In genomic region chr20:38757145-38757800, GRCh38 we compare ENCODE assay signal across 22 cellular contexts. TPM values are rescaled to one million over a fixed set of nuclear protein-coding genes. Genes with fewer than 3 reads are reported as not detected.
DNase-seq lines count a peak whose midpoint lies in the region; ATAC-seq and TF ChIP-seq lines count a peak whose summit lies in the region.
"Had no signal": no experiment of that assay in that cellular context is flagged by ENCODE, and none has a peak within 500 bp of the region (broad histone marks: within the 10 kb centered on the region; RNA-seq: fewer than 3 reads in every experiment).

No MANE protein-coding gene starts in this region.

- H3K27me3 ChIP-seq in heart left ventricle = no peaks in the 10 kb centered on the region
- no peaks in the 10 kb centered on the region for H3K27me3 ChIP-seq in osteoblast (ENCODE audit: insufficient read depth, low read length)
- H3K27me3 ChIP-seq in MG63 = no peaks in the 10 kb centered on the region
- H3K27me3 ChIP-seq: BE2C had no signal

- intact Hi-C loops in heart left ventricle (cut with DNase I) = loop anchor here in 1 of 10 donors (5.0 kb wide), 1 partner anchor 135 kb away; no protein-coding TSS in a partner anchor
- intact Hi-C loops in Right ventricle myocardium superior (cut with DNase I) = no loop called here

- no peak overlapping the region for H3K4me2 ChIP-seq in osteoblast (ENCODE audit: insufficient read depth, low read length)

- H3K4me1 ChIP-seq in heart left ventricle = peaks cover 0 to 6% (median 0%) of the 10 kb centered on the region in 12 donors
- H3K4me1 ChIP-seq in osteoblast (ENCODE audit: insufficient read depth, low read length) = no peaks in the 10 kb centered on the region
- H3K4me1 ChIP-seq: BE2C had no signal

- no peak for TF ChIP-seq POLR2A in heart left ventricle (IDR thresholded peaks at IDR 0.05)

- peak overlapping the region in 6 of 12 donors; percentile 11 to 43 (median 22) for H3K27ac ChIP-seq in heart left ventricle
- H3K27ac ChIP-seq in osteoblast (ENCODE audit: low read depth, low read length) = no peak overlapping the region
- H3K27ac ChIP-seq: 22Rv1 had no signal

- H3K4me3 ChIP-seq in heart left ventricle = no peak overlapping the region
- H3K4me3 ChIP-seq in cardiac fibroblast (replicated peaks in 1 of 2; ENCODE audit: low read depth in 2 of 2, low read length in 2 of 2) = no peak overlapping the region
- H3K4me3 ChIP-seq in osteoblast (ENCODE audit: insufficient read depth, low read length) = no peak overlapping the region
- H3K4me3 ChIP-seq in MG63 = no peak overlapping the region

- TF ChIP-seq CTCF in heart left ventricle (IDR thresholded peaks at IDR 0.05) = no peak
- no peak for TF ChIP-seq CTCF in cardiac fibroblast (IDR thresholded peaks at IDR 0.05; ENCODE audit: low read depth, low read length)
- TF ChIP-seq CTCF in osteoblast (IDR thresholded peaks at IDR 0.05; ENCODE audit: extremely low read depth, low read depth, low read length) = no peak

- H3K9me3 ChIP-seq in heart left ventricle (no peaks in the 10 kb centered on the region), osteoblast (ENCODE audit: low read depth, low read length) (no peaks in the 10 kb centered on the region), MG63 (no peaks in the 10 kb centered on the region)
- H3K9me3 ChIP-seq: BE2C had no signal

- WGBS in heart left ventricle, 4 donors = 57 to 69% (median 61%) methylated on average over 7 of the region's 7 CpGs

- H3K79me2 ChIP-seq in osteoblast (ENCODE audit: insufficient read depth, low read length) = no peaks in the 10 kb centered on the region

- H3K36me3 ChIP-seq in heart left ventricle = peaks cover 0 to 99% (median 93%) of the 10 kb centered on the region in 9 donors
- peaks cover 56% of the 10 kb centered on the region for H3K36me3 ChIP-seq in osteoblast (ENCODE audit: insufficient read depth, low read length)
- H3K36me3 ChIP-seq in MG63 = peaks cover 19% of the 10 kb centered on the region

- no peaks in the 10 kb centered on the region for H4K20me1 ChIP-seq in osteoblast (ENCODE audit: insufficient read depth, low read length)

- DNase-seq in heart left ventricle = no peak
- no peak for DNase-seq in Right ventricle myocardium superior
- peak; percentile 28 to 42 for DNase-seq in cardiac fibroblast (ENCODE audit: low read depth in 2 of 2)
- peak; percentile 48 for DNase-seq in glomerular endothelial cell (ENCODE audit: extremely low read depth, low read depth, low spot score)
- peak; percentile 3 for DNase-seq in osteoblast (ENCODE audit: insufficient read length, low spot score, missing footprints)
- DNase-seq in NCI-H345 (lab: John Stamatoyannopoulos, UW) = no peak
- DNase-seq in MG63 = no peak
- DNase-seq: BE2C; Calu3; CD4-positive, alpha-beta T cell; DMS53; H7; NCI-H1436; NCI-H2029; NCI-H2171; NCI-H748 treated with DMSO at 0.1 percent for 48 hours; RPMI8226 had no signal

- H2AFZ ChIP-seq in osteoblast (ENCODE audit: low read length) = no peak overlapping the region

- peak in 3 of 4 donors; percentile 22 to 85 (median 63) for ATAC-seq in heart left ventricle
- no peak for ATAC-seq in Right ventricle myocardium superior (ENCODE audit: poor library complexity)
- ATAC-seq in GM21423 (IDR thresholded peaks at IDR 0.05; ENCODE audit: unreplicated experiment) = no peak

RNA-seq across cellular contexts. Expression of gene ACTR5, which starts 9.0 kb away (rescaled TPM):
- total RNA-seq in heart left ventricle (1 to 10 TPM; 2.3 to 4.1 (median 3.5) TPM), Right ventricle myocardium superior (3.2 TPM), glomerular endothelial cell (9.7 and 11.0 TPM in 2 replicates), osteoblast (5.8 and 6.2 TPM in 2 replicates)
- polyA plus RNA-seq in heart left ventricle = 1 to 10 TPM; 2.4 to 6.4 TPM
- total RNA-seq in MG63 (2014; rRNA removed; shearing (Covaris generic); ENCODE audit: low replicate concordance) = 9.8 and 16.4 TPM in 2 replicates

RNA-seq across cellular contexts. Expression of gene SLC32A1, which starts 33.0 kb away (rescaled TPM):
- not detected for total RNA-seq in heart left ventricle
- polyA plus RNA-seq in heart left ventricle = not detected
- not detected for total RNA-seq in Right ventricle myocardium superior
- not detected in 2 replicates for total RNA-seq in glomerular endothelial cell
- total RNA-seq in osteoblast = not detected in 2 replicates
- total RNA-seq in MG63 (2014; rRNA removed; shearing (Covaris generic); ENCODE audit: low replicate concordance) = not detected in 2 replicates
- total RNA-seq: Calu3; CD4-positive, alpha-beta T cell; H7; HT1080; NCI-H460 had no signal
- polyA plus RNA-seq: AG04450 had no signal

RNA-seq across cellular contexts. Expression of gene PPP1R16B, which starts 48.2 kb away (rescaled TPM):
- total RNA-seq in heart left ventricle (10 to 100 TPM in 1 of 9 donors, 1 to 10 TPM in 8; 3.4 to 11.8 (median 6.9) TPM), Right ventricle myocardium superior (6.8 TPM), glomerular endothelial cell (56.4 and 132 TPM in 2 replicates), osteoblast (not detected in 2 replicates)
- 10 to 100 TPM in 1 of 2 donors, 1 to 10 TPM in 1; 1.9 to 12.2 TPM for polyA plus RNA-seq in heart left ventricle
- total RNA-seq in MG63 (2014; rRNA removed; shearing (Covaris generic); ENCODE audit: low replicate concordance) = not detected in 2 replicates
- total RNA-seq: Calu3 had no signal
- polyA plus RNA-seq: AG04450 had no signal

Comparison
In these comparisons a context has a peak if more than half of its experiments do, and no peak if none do; other contexts are left out.
1. ATAC-seq: peak in heart left ventricle (3 of 4); none in Right ventricle myocardium superior (single experiment) and GM21423 (single experiment).
2. DNase-seq: peak in cardiac fibroblast (2 of 2), glomerular endothelial cell (single experiment) and osteoblast (single experiment); none in heart left ventricle (0 of 5), Right ventricle myocardium superior (single experiment), NCI-H345 (single experiment) and MG63 (single experiment).